1 cellular context compared by ENCODE assay signal in the genomic region with DNA sequence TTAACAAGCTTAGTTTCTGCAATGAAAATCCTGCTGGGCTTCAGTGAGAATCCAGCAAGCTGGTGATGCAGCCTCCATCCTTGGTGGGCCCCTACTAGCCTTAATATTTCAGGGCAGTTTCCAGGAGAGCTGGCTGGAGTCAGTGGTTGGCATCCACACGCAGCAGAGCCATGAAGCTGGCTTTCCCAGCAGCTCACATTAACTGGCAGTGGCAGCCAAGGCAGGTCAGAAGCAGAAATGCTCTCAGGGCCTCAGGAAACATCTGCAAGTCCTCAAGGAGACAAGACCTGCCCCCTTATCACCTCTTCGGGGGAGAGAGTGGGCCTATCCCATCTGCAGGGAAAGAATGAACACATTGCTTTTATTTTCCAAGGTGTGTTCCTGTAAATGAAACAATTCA.
TF ChIP-seq lines count a peak whose summit lies in the region.

No MANE protein-coding gene starts in this region.

TF ChIP-seq in A549, 52 proteins besides CTCF, POLR2A, EP300 and RAD21:
- TF ChIP-seq CBX2 (IDR thresholded peaks at IDR 0.05; ENCODE audit: borderline replicate concordance, low read depth) (no peak), JUNB (IDR thresholded peaks at IDR 0.05) (no peak), PHF8 (IDR thresholded peaks at IDR 0.05; ENCODE audit: borderline replicate concordance, low read depth) (no peak), ZNF302 (CRISPR knock-in tag; IDR thresholded peaks at IDR 0.05) (no peak), FOSB (CRISPR knock-in tag; IDR thresholded peaks at IDR 0.05) (no peak), RFX5 (IDR thresholded peaks at IDR 0.05) (no peak), RNF2 (IDR thresholded peaks at IDR 0.05; ENCODE audit: borderline replicate concordance, low read depth) (no peak), CBX8 (IDR thresholded peaks at IDR 0.05) (no peak), FOSL2 (IDR thresholded peaks at IDR 0.05) (no peak), FOSL2 (CRISPR knock-in tag; IDR thresholded peaks at IDR 0.05) (no peak), CHD2 (IDR thresholded peaks at IDR 0.05; ENCODE audit: low read length, partially characterized antibody) (no peak), HDAC2 (IDR thresholded peaks at IDR 0.05) (no peak), ZFP36 (IDR thresholded peaks at IDR 0.05; ENCODE audit: borderline replicate concordance, partially characterized antibody) (no peak), HMGXB4 (CRISPR knock-in tag; IDR thresholded peaks at IDR 0.05; ENCODE audit: borderline replicate concordance) (no peak), BHLHE40 (IDR thresholded peaks at IDR 0.05; ENCODE audit: low read depth, low read length) (no peak), EHF (CRISPR knock-in tag; IDR thresholded peaks at IDR 0.05) (no peak), KDM5A (IDR thresholded peaks at IDR 0.05) (no peak)
